Comparison of ENCODE assay signal across 1 cellular context in the genomic region with DNA sequence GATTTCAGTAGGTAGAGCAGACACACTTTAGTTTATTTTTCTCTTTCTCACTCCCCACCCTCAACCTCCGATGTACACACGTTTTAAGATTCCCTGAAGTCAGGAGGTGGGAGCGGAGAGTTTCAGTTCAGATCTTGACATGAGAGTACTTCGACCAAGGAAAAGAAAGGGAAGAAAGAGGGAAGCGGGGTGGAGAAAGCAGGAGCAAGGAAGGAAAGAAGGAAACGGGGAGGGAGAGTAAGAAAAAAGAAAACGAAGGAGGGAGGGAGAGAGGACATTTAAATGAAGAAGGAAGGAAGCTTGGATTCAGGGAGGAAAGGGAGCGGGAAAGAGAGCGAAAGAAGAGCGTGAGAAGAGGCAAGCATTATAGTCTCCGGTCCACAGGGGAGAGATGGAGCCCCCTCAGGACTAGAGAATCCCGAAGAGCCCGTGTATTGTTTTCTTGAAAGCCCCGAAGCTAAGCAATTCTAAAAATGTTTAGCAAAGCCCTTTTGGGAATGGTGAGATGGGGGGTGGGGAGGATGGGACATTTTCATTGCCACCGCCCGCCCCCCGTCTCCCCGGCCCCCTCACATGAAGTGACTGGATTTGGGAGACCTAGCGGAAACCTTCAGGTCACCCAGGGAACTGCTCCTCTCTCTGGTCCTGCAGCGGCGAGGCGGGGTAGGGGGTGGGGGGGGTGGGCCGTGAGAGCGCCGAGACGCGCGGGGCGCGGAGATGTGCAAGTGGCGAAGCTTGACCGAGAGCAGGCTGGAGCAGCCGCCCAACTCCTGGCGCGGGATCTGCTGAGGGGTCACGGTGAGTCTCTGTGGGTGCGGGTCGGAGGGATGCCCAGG.
TF ChIP-seq lines count a peak whose summit lies in the region.

No MANE protein-coding gene starts in this region.

TF ChIP-seq in K562, 482 proteins besides CTCF, POLR2A, EP300 and RAD21 (continued from another document):
- TF ChIP-seq, protein P1, sequence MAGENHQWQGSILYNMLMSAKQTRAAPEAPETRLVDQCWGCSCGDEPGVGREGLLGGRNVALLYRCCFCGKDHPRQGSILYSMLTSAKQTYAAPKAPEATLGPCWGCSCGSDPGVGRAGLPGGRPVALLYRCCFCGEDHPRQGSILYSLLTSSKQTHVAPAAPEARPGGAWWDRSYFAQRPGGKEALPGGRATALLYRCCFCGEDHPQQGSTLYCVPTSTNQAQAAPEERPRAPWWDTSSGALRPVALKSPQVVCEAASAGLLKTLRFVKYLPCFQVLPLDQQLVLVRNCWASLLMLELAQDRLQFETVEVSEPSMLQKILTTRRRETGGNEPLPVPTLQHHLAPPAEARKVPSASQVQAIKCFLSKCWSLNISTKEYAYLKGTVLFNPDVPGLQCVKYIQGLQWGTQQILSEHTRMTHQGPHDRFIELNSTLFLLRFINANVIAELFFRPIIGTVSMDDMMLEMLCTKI (IDR thresholded peaks at IDR 0.05; ENCODE audit: partially characterized antibody), result no peak
- TF ChIP-seq, protein P2, sequence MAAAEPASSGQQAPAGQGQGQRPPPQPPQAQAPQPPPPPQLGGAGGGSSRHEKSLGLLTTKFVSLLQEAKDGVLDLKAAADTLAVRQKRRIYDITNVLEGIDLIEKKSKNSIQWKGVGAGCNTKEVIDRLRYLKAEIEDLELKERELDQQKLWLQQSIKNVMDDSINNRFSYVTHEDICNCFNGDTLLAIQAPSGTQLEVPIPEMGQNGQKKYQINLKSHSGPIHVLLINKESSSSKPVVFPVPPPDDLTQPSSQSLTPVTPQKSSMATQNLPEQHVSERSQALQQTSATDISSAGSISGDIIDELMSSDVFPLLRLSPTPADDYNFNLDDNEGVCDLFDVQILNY (CRISPR knock-in tag; IDR thresholded peaks at IDR 0.05), result no peak
- TF ChIP-seq, protein P3, sequence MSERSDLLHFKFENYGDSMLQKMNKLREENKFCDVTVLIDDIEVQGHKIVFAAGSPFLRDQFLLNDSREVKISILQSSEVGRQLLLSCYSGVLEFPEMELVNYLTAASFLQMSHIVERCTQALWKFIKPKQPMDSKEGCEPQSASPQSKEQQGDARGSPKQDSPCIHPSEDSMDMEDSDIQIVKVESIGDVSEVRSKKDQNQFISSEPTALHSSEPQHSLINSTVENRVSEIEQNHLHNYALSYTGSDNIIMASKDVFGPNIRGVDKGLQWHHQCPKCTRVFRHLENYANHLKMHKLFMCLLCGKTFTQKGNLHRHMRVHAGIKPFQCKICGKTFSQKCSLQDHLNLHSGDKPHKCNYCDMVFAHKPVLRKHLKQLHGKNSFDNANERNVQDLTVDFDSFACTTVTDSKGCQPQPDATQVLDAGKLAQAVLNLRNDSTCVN (CRISPR knock-in tag; IDR thresholded peaks at IDR 0.05), result 0 out of 2 replicates have a peak, but pooled peaks have one; percentile 68
- TF ChIP-seq ESRRA (IDR thresholded peaks at IDR 0.05; ENCODE audit: borderline replicate concordance, low read depth), result no peak
- TF ChIP-seq, protein P4, sequence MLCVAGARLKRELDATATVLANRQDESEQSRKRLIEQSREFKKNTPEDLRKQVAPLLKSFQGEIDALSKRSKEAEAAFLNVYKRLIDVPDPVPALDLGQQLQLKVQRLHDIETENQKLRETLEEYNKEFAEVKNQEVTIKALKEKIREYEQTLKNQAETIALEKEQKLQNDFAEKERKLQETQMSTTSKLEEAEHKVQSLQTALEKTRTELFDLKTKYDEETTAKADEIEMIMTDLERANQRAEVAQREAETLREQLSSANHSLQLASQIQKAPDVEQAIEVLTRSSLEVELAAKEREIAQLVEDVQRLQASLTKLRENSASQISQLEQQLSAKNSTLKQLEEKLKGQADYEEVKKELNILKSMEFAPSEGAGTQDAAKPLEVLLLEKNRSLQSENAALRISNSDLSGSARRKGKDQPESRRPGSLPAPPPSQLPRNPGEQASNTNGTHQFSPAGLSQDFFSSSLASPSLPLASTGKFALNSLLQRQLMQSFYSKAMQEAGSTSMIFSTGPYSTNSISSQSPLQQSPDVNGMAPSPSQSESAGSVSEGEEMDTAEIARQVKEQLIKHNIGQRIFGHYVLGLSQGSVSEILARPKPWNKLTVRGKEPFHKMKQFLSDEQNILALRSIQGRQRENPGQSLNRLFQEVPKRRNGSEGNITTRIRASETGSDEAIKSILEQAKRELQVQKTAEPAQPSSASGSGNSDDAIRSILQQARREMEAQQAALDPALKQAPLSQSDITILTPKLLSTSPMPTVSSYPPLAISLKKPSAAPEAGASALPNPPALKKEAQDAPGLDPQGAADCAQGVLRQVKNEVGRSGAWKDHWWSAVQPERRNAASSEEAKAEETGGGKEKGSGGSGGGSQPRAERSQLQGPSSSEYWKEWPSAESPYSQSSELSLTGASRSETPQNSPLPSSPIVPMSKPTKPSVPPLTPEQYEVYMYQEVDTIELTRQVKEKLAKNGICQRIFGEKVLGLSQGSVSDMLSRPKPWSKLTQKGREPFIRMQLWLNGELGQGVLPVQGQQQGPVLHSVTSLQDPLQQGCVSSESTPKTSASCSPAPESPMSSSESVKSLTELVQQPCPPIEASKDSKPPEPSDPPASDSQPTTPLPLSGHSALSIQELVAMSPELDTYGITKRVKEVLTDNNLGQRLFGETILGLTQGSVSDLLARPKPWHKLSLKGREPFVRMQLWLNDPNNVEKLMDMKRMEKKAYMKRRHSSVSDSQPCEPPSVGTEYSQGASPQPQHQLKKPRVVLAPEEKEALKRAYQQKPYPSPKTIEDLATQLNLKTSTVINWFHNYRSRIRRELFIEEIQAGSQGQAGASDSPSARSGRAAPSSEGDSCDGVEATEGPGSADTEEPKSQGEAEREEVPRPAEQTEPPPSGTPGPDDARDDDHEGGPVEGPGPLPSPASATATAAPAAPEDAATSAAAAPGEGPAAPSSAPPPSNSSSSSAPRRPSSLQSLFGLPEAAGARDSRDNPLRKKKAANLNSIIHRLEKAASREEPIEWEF (CRISPR knock-in tag; IDR thresholded peaks at IDR 0.05), result no peak
- TF ChIP-seq HDAC3 (IDR thresholded peaks at IDR 0.05; ENCODE audit: borderline replicate concordance, partially characterized antibody), result no peak
- peak; percentile 32; the same call in 1 of the 2 replicates for TF ChIP-seq OTX1 (CRISPR knock-in tag; IDR thresholded peaks at IDR 0.05)
- no peak for TF ChIP-seq NFYB (IDR thresholded peaks at IDR 0.05; ENCODE audit: extremely low read depth, insufficient read length)
- peak; percentile 79 for TF ChIP-seq ELF4 (CRISPR knock-in tag; IDR thresholded peaks at IDR 0.05)
